ENCODE assay signal across 22 cellular contexts in genomic region chr9:137231313-137232039, GRCh38. TPM values are rescaled to one million over a fixed set of nuclear protein-coding genes. Genes with fewer than 3 reads are reported as not detected.
DNase-seq lines count a peak whose midpoint lies in the region; ATAC-seq, FAIRE-seq and TF ChIP-seq lines count a peak whose summit lies in the region.
"Had no signal": no experiment of that assay in that cellular context is flagged by ENCODE, and none has a peak within 500 bp of the region (broad histone marks: within the 10 kb centered on the region; RNA-seq: fewer than 3 reads in every experiment).

No MANE protein-coding gene starts in this region.

- H3K9ac ChIP-seq in HepG2 (ENCODE audit: insufficient read depth, low read depth, low read length) (no peak overlapping the region), MM.1S (ENCODE audit: low read length) (no peak overlapping the region)

- H3K4me2 ChIP-seq in HepG2 (ENCODE audit: low read depth, low read length) (no peak overlapping the region), hepatocyte (no peak overlapping the region), MM.1S (ENCODE audit: low read depth, low read length) (no peak overlapping the region)
- H3K4me2 ChIP-seq: A549 had no signal

- TF ChIP-seq RAD21 in HepG2 (CRISPR knock-in tag; IDR thresholded peaks at IDR 0.05), result no peak

- no peaks in the 10 kb centered on the region for H3K9me2 ChIP-seq in hepatocyte (replicated peaks; ENCODE audit: insufficient read depth)
- no peaks in the 10 kb centered on the region for H3K9me2 ChIP-seq in MM.1S (replicated peaks; ENCODE audit: insufficient read depth, low read length)

- H3K27ac ChIP-seq in HepG2 (ENCODE audit: extremely low read length, insufficient read depth, low read length) (peak overlapping the region; percentile 75), right lobe of liver (no peak overlapping the region), hepatocyte (peak overlapping the region; percentile 87), MM.1S (ENCODE audit: low read length) (no peak overlapping the region)

- H2AFZ ChIP-seq in HepG2 (ENCODE audit: low read length) (no peak overlapping the region), hepatocyte (no peak overlapping the region), MM.1S (ENCODE audit: low read length) (no peak overlapping the region)

- no peak for DNase-seq in HepG2 (ENCODE audit: low spot score)
- DNase-seq in right lobe of liver, result no peak
- DNase-seq in hepatocyte (ENCODE audit: low spot score), result no peak
- DNase-seq in MM.1S, result no peak
- no peak for DNase-seq in NCI-H1436 treated with DMSO at 0.1 percent for 48 hours (lab: John Stamatoyannopoulos, UW)
- no peak for DNase-seq in NCI-H226
- DNase-seq: AML-193; CD4-positive, CD25-positive, alpha-beta regulatory T cell; CD8-positive, alpha-beta memory T cell; COR-L47; DMS 273 treated with DMSO at 0.1 percent for 48 hours; DMS53; DND-41; EL; GOT3; H9; KBM-7 had no signal

- CTCF ChIA-PET in HepG2 (lab: Yijun Ruan, JAX; ENCODE audit: low intra/inter-chr PET ratio, low total read pairs), result no interaction called here

- intact Hi-C loops in HepG2 (cut with micrococcal nuclease; ENCODE audit: unreplicated experiment) (no loop called here), right lobe of liver (cut with DNase I) (loop anchor here (5.0 to 10.0 kb wide), 4 partner anchors 47 to 114 kb away; partner anchors contain the start of genes ANAPC2 (in 1 of the 2) and SSNA1 (in 1 of the 2))

- no peaks in the 10 kb centered on the region for H3K36me3 ChIP-seq in HepG2 (replicated peaks in 1 of 2; ENCODE audit: control insufficient read depth in 1 of 2, insufficient read depth in 2 of 2, low read length in 2 of 2)
- H3K36me3 ChIP-seq in right lobe of liver, result no peaks in the 10 kb centered on the region
- H3K36me3 ChIP-seq in hepatocyte (replicated peaks; ENCODE audit: insufficient read depth, low read depth), result no peaks in the 10 kb centered on the region
- H3K36me3 ChIP-seq in MM.1S (replicated peaks; ENCODE audit: insufficient read depth, low read length), result no peaks in the 10 kb centered on the region

- WGBS in HepG2 (ENCODE audit: low lambda C conversion rate), result 95% methylated on average over 12 of the region's 24 CpGs
- 63% methylated on average over 3 of the region's 24 CpGs for WGBS in right lobe of liver (ENCODE audit: insufficient coverage, low coverage, low lambda C conversion rate, missing lambda C conversion rate)
- WGBS in hepatocyte (ENCODE audit: low lambda C conversion rate, missing lambda C conversion rate), result 93% methylated on average over 23 of the region's 24 CpGs

- POLR2A ChIA-PET in HepG2 (lab: Yijun Ruan, JAX), result interaction anchor here (2.3 to 2.7 kb wide), 2 partner anchors 9 to 31 kb away, joined by 12 to 16 read pairs; partner anchors contain the start of genes TPRN and TUBB4B

- no peaks in the 10 kb centered on the region for H3F3A ChIP-seq in MM.1S (ENCODE audit: insufficient read depth, low read length)

- H3K27me3 ChIP-seq in HepG2 (ENCODE audit: control insufficient read depth in 1 of 2, insufficient read depth in 2 of 2, low read length in 2 of 2) (no peaks in the 10 kb centered on the region), right lobe of liver (no peaks in the 10 kb centered on the region), hepatocyte (no peaks in the 10 kb centered on the region), MM.1S (replicated peaks; ENCODE audit: insufficient read depth, low read length) (peaks cover 77% of the 10 kb centered on the region)

- TF ChIP-seq POLR2A in HepG2 (IDR thresholded peaks at IDR 0.05; ENCODE audit: insufficient read depth in 1 of 2, low read depth in 2 of 2, low read length in 2 of 2) (no peak), right lobe of liver (IDR thresholded peaks at IDR 0.05) (no peak), Raji (IDR thresholded peaks at IDR 0.05; ENCODE audit: insufficient read depth, low read depth, low read length) (0 out of 2 replicates have a peak, but pooled peaks have one; percentile 16)

- no peak for TF ChIP-seq EP300 in HepG2 (IDR thresholded peaks at IDR 0.05; ENCODE audit: low read depth in 2 of 2, low read length in 2 of 2)
- TF ChIP-seq EP300 in HepG2 (CRISPR knock-in tag; IDR thresholded peaks at IDR 0.05; ENCODE audit: borderline replicate concordance), result no peak

- no TSS peak for BruUV-seq in HepG2 (replicated peaks; lab: Mats Ljungman, UMichigan)

- H3K79me2 ChIP-seq in HepG2 (ENCODE audit: insufficient read depth, low read length) (peaks cover 4% of the 10 kb centered on the region), hepatocyte (no peaks in the 10 kb centered on the region), MM.1S (ENCODE audit: low read length) (no peaks in the 10 kb centered on the region)

- H4K20me1 ChIP-seq in HepG2 (ENCODE audit: insufficient read depth, low read length), result no peaks in the 10 kb centered on the region
- no peaks in the 10 kb centered on the region for H4K20me1 ChIP-seq in hepatocyte (ENCODE audit: insufficient read depth, poor library complexity, severe bottlenecking)
- no peaks in the 10 kb centered on the region for H4K20me1 ChIP-seq in MM.1S (ENCODE audit: insufficient read depth, low read length)

- in situ Hi-C loops in HepG2 (cut with HindIII; ENCODE audit: extremely low pct_ligation_motif_present, low pct_unique_long_range_greater_than_20kb), result no loop called here

- H3K4me1 ChIP-seq in HepG2 (ENCODE audit: insufficient read depth, low read length) (peaks cover 65% of the 10 kb centered on the region), right lobe of liver (peaks cover 0 to 3% (median 0%) of the 10 kb centered on the region in 4 donors), hepatocyte (ENCODE audit: insufficient read depth) (peaks cover 47% of the 10 kb centered on the region), MM.1S (ENCODE audit: low read length) (0 out of 2 replicates have a peak, but pooled peaks cover 5% of the 10 kb centered on the region)

- FAIRE-seq in HepG2 (lab: Jason Lieb, UNC), result no peak
- FAIRE-seq: A549, GM12878 had no signal

- H3K9me3 ChIP-seq in HepG2 (ENCODE audit: low read length) (no peaks in the 10 kb centered on the region), right lobe of liver (no peaks in the 10 kb centered on the region), hepatocyte (ENCODE audit: low read depth) (no peaks in the 10 kb centered on the region), MM.1S (replicated peaks; ENCODE audit: insufficient read depth, low read length) (no peaks in the 10 kb centered on the region)
- H3K9me3 ChIP-seq: A549 had no signal

- no peak overlapping the region for H3K4me3 ChIP-seq in HepG2 (replicated peaks in 1 of 3; ENCODE audit: insufficient read depth in 1 of 3, low read depth in 2 of 3, low read length in 3 of 3)
- H3K4me3 ChIP-seq in right lobe of liver, result no peak overlapping the region
- H3K4me3 ChIP-seq in hepatocyte, result no peak overlapping the region
- no peak overlapping the region for H3K4me3 ChIP-seq in MM.1S (ENCODE audit: low read length)
- H3K4me3 ChIP-seq: A549, GM12878 had no signal

- ATAC-seq in HepG2 (no peak), right lobe of liver (no peak)
- ATAC-seq: A549, GM12878 had no signal

- TF ChIP-seq CTCF in HepG2 (CRISPR knock-in tag; IDR thresholded peaks at IDR 0.05), result no peak
- TF ChIP-seq CTCF in right lobe of liver (IDR thresholded peaks at IDR 0.05), result no peak
- no peak for TF ChIP-seq CTCF in hepatocyte (IDR thresholded peaks at IDR 0.05; ENCODE audit: poor library complexity)
- TF ChIP-seq CTCF in MM.1S (IDR thresholded peaks at IDR 0.05; ENCODE audit: low read length), result no peak

RNA-seq across cellular contexts. Expression of gene SLC34A3, which starts 0.8 kb away (rescaled TPM):
- 0.38 and 1.0 TPM in 2 replicates for total RNA-seq in HepG2 (2016; rRNA removed; fragmentation: Illumina TruSeq; extraction: Trizol)
- 0.97 and 1.3 TPM in 2 replicates for total RNA-seq in HepG2 (2016; cell fraction: cytosol; rRNA removed; fragmentation: Illumina TruSeq; extraction: Trizol; ENCODE audit: low read depth)
- 0.51 and 0.97 TPM in 2 replicates for total RNA-seq in HepG2 (2016; cell fraction: insoluble cytoplasmic fraction; rRNA removed; fragmentation: Illumina TruSeq; extraction: Trizol)
- 0.74 and 0.76 TPM in 2 replicates for total RNA-seq in HepG2 (2016; cell fraction: membrane; rRNA removed; fragmentation: Illumina TruSeq; extraction: Trizol)
- total RNA-seq in HepG2 (2016; cell fraction: nucleus; rRNA removed; fragmentation: Illumina TruSeq; extraction: Trizol), result 0.60 and 0.81 TPM in 2 replicates
- polyA plus RNA-seq in HepG2 (2011; rRNA removed), result 0.07 and 0.20 TPM in 2 replicates
- 0.09 and 0.16 TPM in 2 replicates for polyA plus RNA-seq in HepG2 (2011; cell fraction: cytosol; rRNA removed)
- polyA plus RNA-seq in HepG2 (2011; cell fraction: nucleus; rRNA removed), result 0.33 and 0.50 TPM in 2 replicates
- polyA plus RNA-seq in HepG2 (2012), result 0.21 and 0.60 TPM in 2 replicates
- polyA plus RNA-seq in HepG2 (2016; cell fraction: cytosol; fragmentation: Illumina TruSeq; extraction: Trizol; ENCODE audit: low read depth), result 0.59 and 0.93 TPM in 2 replicates
- 0.58 and 0.62 TPM in 2 replicates for polyA plus RNA-seq in HepG2 (2016; cell fraction: insoluble cytoplasmic fraction; fragmentation: Illumina TruSeq; extraction: Trizol; ENCODE audit: low read depth)
- polyA plus RNA-seq in HepG2 (2016; cell fraction: membrane; fragmentation: Illumina TruSeq; extraction: Trizol; ENCODE audit: low read depth), result 0.52 and 0.70 TPM in 2 replicates
- polyA plus RNA-seq in HepG2 (2016; cell fraction: nucleus; fragmentation: Illumina TruSeq; extraction: Trizol; ENCODE audit: insufficient read depth, low read depth), result 1.2 and 1.8 TPM in 2 replicates
- polyA minus RNA-seq in HepG2 (2011; rRNA and poly(A)+ RNA removed; ENCODE audit: low replicate concordance), result 0.12 and 0.20 TPM in 2 replicates
- polyA minus RNA-seq in HepG2 (2011; cell fraction: cytosol; rRNA and poly(A)+ RNA removed), result not detected in 2 replicates
- polyA minus RNA-seq in HepG2 (2011; cell fraction: nucleus; rRNA and poly(A)+ RNA removed), result not detected in 2 replicates
- not detected for total RNA-seq in right lobe of liver
- total RNA-seq in hepatocyte, result 1.8 and 2.7 TPM in 2 replicates
- 2.1 and 4.7 TPM in 2 replicates for polyA plus RNA-seq in hepatocyte
- total RNA-seq: CD4-positive, CD25-positive, alpha-beta regulatory T cell; CD8-positive, alpha-beta memory T cell; G401; GM12878; H9 had no signal
- polyA plus RNA-seq: BJ; CD4-positive, CD25-positive, alpha-beta regulatory T cell; CD8-positive, alpha-beta memory T cell; GM12878 had no signal

RNA-seq across cellular contexts. Expression of gene RNF224, which starts 4.2 kb away (rescaled TPM):
- total RNA-seq in HepG2 (2016; rRNA removed; fragmentation: Illumina TruSeq; extraction: Trizol) (0.09 and 0.10 TPM in 2 replicates), right lobe of liver (not detected), hepatocyte (0.68 and 1.4 TPM in 2 replicates)
- not detected in 2 replicates for total RNA-seq in HepG2 (2016; cell fraction: cytosol; rRNA removed; fragmentation: Illumina TruSeq; extraction: Trizol; ENCODE audit: low read depth)
- total RNA-seq in HepG2 (2016; cell fraction: insoluble cytoplasmic fraction; rRNA removed; fragmentation: Illumina TruSeq; extraction: Trizol), result not detected in 2 replicates
- 0.12 TPM in 1 of 2 replicates, not detected in the other for total RNA-seq in HepG2 (2016; cell fraction: membrane; rRNA removed; fragmentation: Illumina TruSeq; extraction: Trizol)
- total RNA-seq in HepG2 (2016; cell fraction: nucleus; rRNA removed; fragmentation: Illumina TruSeq; extraction: Trizol), result not detected in 2 replicates
- polyA plus RNA-seq in HepG2 (2011; rRNA removed) (not detected in 2 replicates), hepatocyte (0.88 and 1.1 TPM in 2 replicates)
- 0.03 and 0.04 TPM in 2 replicates for polyA plus RNA-seq in HepG2 (2011; cell fraction: cytosol; rRNA removed)
- 0.07 and 0.11 TPM in 2 replicates for polyA plus RNA-seq in HepG2 (2011; cell fraction: nucleus; rRNA removed)
- 0.33 and 0.51 TPM in 2 replicates for polyA plus RNA-seq in HepG2 (2012)
- not detected in 2 replicates for polyA plus RNA-seq in HepG2 (2016; cell fraction: cytosol; fragmentation: Illumina TruSeq; extraction: Trizol; ENCODE audit: low read depth)
- 0.25 TPM in 1 of 2 replicates, not detected in the other for polyA plus RNA-seq in HepG2 (2016; cell fraction: insoluble cytoplasmic fraction; fragmentation: Illumina TruSeq; extraction: Trizol; ENCODE audit: low read depth)
- polyA plus RNA-seq in HepG2 (2016; cell fraction: membrane; fragmentation: Illumina TruSeq; extraction: Trizol; ENCODE audit: low read depth), result not detected in 2 replicates
- polyA plus RNA-seq in HepG2 (2016; cell fraction: nucleus; fragmentation: Illumina TruSeq; extraction: Trizol; ENCODE audit: insufficient read depth, low read depth), result 0.25 TPM in 1 of 2 replicates, not detected in the other
- 0.10 and 0.44 TPM in 2 replicates for polyA minus RNA-seq in HepG2 (2011; rRNA and poly(A)+ RNA removed; ENCODE audit: low replicate concordance)
- not detected in 2 replicates for polyA minus RNA-seq in HepG2 (2011; cell fraction: cytosol; rRNA and poly(A)+ RNA removed)
- polyA minus RNA-seq in HepG2 (2011; cell fraction: nucleus; rRNA and poly(A)+ RNA removed), result 0.26 TPM in 1 of 2 replicates, not detected in the other
- total RNA-seq: CD4-positive, CD25-positive, alpha-beta regulatory T cell; CD8-positive, alpha-beta memory T cell; G401; GM12878 had no signal
- polyA plus RNA-seq: BJ; CD4-positive, CD25-positive, alpha-beta regulatory T cell; CD8-positive, alpha-beta memory T cell; GM12878 had no signal

RNA-seq across cellular contexts. Expression of gene CYSRT1, which starts 6.5 kb away (rescaled TPM):
- total RNA-seq in HepG2 (2016; rRNA removed; fragmentation: Illumina TruSeq; extraction: Trizol), result 2.1 and 3.4 TPM in 2 replicates
- total RNA-seq in HepG2 (2016; cell fraction: cytosol; rRNA removed; fragmentation: Illumina TruSeq; extraction: Trizol; ENCODE audit: low read depth), result 1.8 and 1.9 TPM in 2 replicates
- 2.7 and 3.3 TPM in 2 replicates for total RNA-seq in HepG2 (2016; cell fraction: insoluble cytoplasmic fraction; rRNA removed; fragmentation: Illumina TruSeq; extraction: Trizol)
- 1.3 and 1.4 TPM in 2 replicates for total RNA-seq in HepG2 (2016; cell fraction: membrane; rRNA removed; fragmentation: Illumina TruSeq; extraction: Trizol)
- 1.1 and 1.2 TPM in 2 replicates for total RNA-seq in HepG2 (2016; cell fraction: nucleus; rRNA removed; fragmentation: Illumina TruSeq; extraction: Trizol)
- polyA plus RNA-seq in HepG2 (2011; rRNA removed), result 1.5 and 1.7 TPM in 2 replicates
- 0.82 and 1.8 TPM in 2 replicates for polyA plus RNA-seq in HepG2 (2011; cell fraction: cytosol; rRNA removed)
- 0.95 and 1.2 TPM in 2 replicates for polyA plus RNA-seq in HepG2 (2011; cell fraction: nucleus; rRNA removed)
- polyA plus RNA-seq in HepG2 (2012), result 0.80 and 1.1 TPM in 2 replicates
- 1.2 and 1.3 TPM in 2 replicates for polyA plus RNA-seq in HepG2 (2016; cell fraction: cytosol; fragmentation: Illumina TruSeq; extraction: Trizol; ENCODE audit: low read depth)
- polyA plus RNA-seq in HepG2 (2016; cell fraction: insoluble cytoplasmic fraction; fragmentation: Illumina TruSeq; extraction: Trizol; ENCODE audit: low read depth), result 3.0 and 3.6 TPM in 2 replicates
- polyA plus RNA-seq in HepG2 (2016; cell fraction: membrane; fragmentation: Illumina TruSeq; extraction: Trizol; ENCODE audit: low read depth), result 1.1 and 1.3 TPM in 2 replicates
- polyA plus RNA-seq in HepG2 (2016; cell fraction: nucleus; fragmentation: Illumina TruSeq; extraction: Trizol; ENCODE audit: insufficient read depth, low read depth), result 1.2 and 2.1 TPM in 2 replicates
- polyA minus RNA-seq in HepG2 (2011; rRNA and poly(A)+ RNA removed; ENCODE audit: low replicate concordance), result 2.1 and 2.5 TPM in 2 replicates
- 0.49 and 0.97 TPM in 2 replicates for polyA minus RNA-seq in HepG2 (2011; cell fraction: cytosol; rRNA and poly(A)+ RNA removed)
- 0.52 and 0.87 TPM in 2 replicates for polyA minus RNA-seq in HepG2 (2011; cell fraction: nucleus; rRNA and poly(A)+ RNA removed)
- total RNA-seq in right lobe of liver, result 1 to 10 TPM in 1 of 6 experiments, under 1 TPM in 4, not detected in 1; 0.20 to 1.2 (median 0.31) TPM
- 1.4 and 2.4 TPM in 2 replicates for total RNA-seq in hepatocyte
- polyA plus RNA-seq in hepatocyte, result 2.1 and 4.3 TPM in 2 replicates
- total RNA-seq: CD4-positive, CD25-positive, alpha-beta regulatory T cell had no signal
- polyA plus RNA-seq: CD4-positive, CD25-positive, alpha-beta regulatory T cell had no signal

RNA-seq across cellular contexts. Expression of gene RNF208, which starts 9.4 kb away (rescaled TPM):
- total RNA-seq in HepG2 (2016; rRNA removed; fragmentation: Illumina TruSeq; extraction: Trizol) (1.8 and 2.1 TPM in 2 replicates), right lobe of liver (10 to 100 TPM in 1 of 6 experiments, 1 to 10 TPM in 5; 3.5 to 12.2 (median 4.5) TPM), hepatocyte (1.6 and 2.3 TPM in 2 replicates)
- 1.2 and 1.4 TPM in 2 replicates for total RNA-seq in HepG2 (2016; cell fraction: cytosol; rRNA removed; fragmentation: Illumina TruSeq; extraction: Trizol; ENCODE audit: low read depth)
- total RNA-seq in HepG2 (2016; cell fraction: insoluble cytoplasmic fraction; rRNA removed; fragmentation: Illumina TruSeq; extraction: Trizol), result 1.2 and 2.1 TPM in 2 replicates
- total RNA-seq in HepG2 (2016; cell fraction: membrane; rRNA removed; fragmentation: Illumina TruSeq; extraction: Trizol), result 3.7 and 4.2 TPM in 2 replicates
- total RNA-seq in HepG2 (2016; cell fraction: nucleus; rRNA removed; fragmentation: Illumina TruSeq; extraction: Trizol), result 0.99 and 1.3 TPM in 2 replicates
- polyA plus RNA-seq in HepG2 (2011; rRNA removed) (1.6 and 2.0 TPM in 2 replicates), hepatocyte (3.3 and 6.6 TPM in 2 replicates)
- 0.99 and 1.4 TPM in 2 replicates for polyA plus RNA-seq in HepG2 (2011; cell fraction: cytosol; rRNA removed)
- polyA plus RNA-seq in HepG2 (2011; cell fraction: nucleus; rRNA removed), result 14.1 and 17.8 TPM in 2 replicates
- 9.0 and 16.1 TPM in 2 replicates for polyA plus RNA-seq in HepG2 (2012)
- polyA plus RNA-seq in HepG2 (2016; cell fraction: cytosol; fragmentation: Illumina TruSeq; extraction: Trizol; ENCODE audit: low read depth), result 28.1 and 30.5 TPM in 2 replicates
- polyA plus RNA-seq in HepG2 (2016; cell fraction: insoluble cytoplasmic fraction; fragmentation: Illumina TruSeq; extraction: Trizol; ENCODE audit: low read depth), result 15.2 and 22.0 TPM in 2 replicates
- polyA plus RNA-seq in HepG2 (2016; cell fraction: membrane; fragmentation: Illumina TruSeq; extraction: Trizol; ENCODE audit: low read depth), result 36.0 and 38.6 TPM in 2 replicates
- 23.4 and 23.9 TPM in 2 replicates for polyA plus RNA-seq in HepG2 (2016; cell fraction: nucleus; fragmentation: Illumina TruSeq; extraction: Trizol; ENCODE audit: insufficient read depth, low read depth)
- polyA minus RNA-seq in HepG2 (2011; rRNA and poly(A)+ RNA removed; ENCODE audit: low replicate concordance), result 4.1 TPM in 1 of 2 replicates, not detected in the other
- polyA minus RNA-seq in HepG2 (2011; cell fraction: cytosol; rRNA and poly(A)+ RNA removed), result 3.5 and 4.5 TPM in 2 replicates
- 0.62 and 0.77 TPM in 2 replicates for polyA minus RNA-seq in HepG2 (2011; cell fraction: nucleus; rRNA and poly(A)+ RNA removed)
- total RNA-seq: G401 had no signal
- polyA plus RNA-seq: CD4-positive, CD25-positive, alpha-beta regulatory T cell; CD8-positive, alpha-beta memory T cell had no signal

RNA-seq across cellular contexts. Expression of gene TUBB4B, which starts 9.6 kb away (rescaled TPM):
- total RNA-seq in HepG2 (2016; rRNA removed; fragmentation: Illumina TruSeq; extraction: Trizol) (412 and 481 TPM in 2 replicates), right lobe of liver (100 to 1,000 TPM in 5 of 6 experiments, 10 to 100 TPM in 1; 88.4 to 274 (median 124) TPM), hepatocyte (309 and 313 TPM in 2 replicates)
- 96.3 and 106 TPM in 2 replicates for total RNA-seq in HepG2 (2016; cell fraction: cytosol; rRNA removed; fragmentation: Illumina TruSeq; extraction: Trizol; ENCODE audit: low read depth)
- total RNA-seq in HepG2 (2016; cell fraction: insoluble cytoplasmic fraction; rRNA removed; fragmentation: Illumina TruSeq; extraction: Trizol), result 424 and 467 TPM in 2 replicates
- 128 TPM in 2 replicates for total RNA-seq in HepG2 (2016; cell fraction: membrane; rRNA removed; fragmentation: Illumina TruSeq; extraction: Trizol)
- 195 and 203 TPM in 2 replicates for total RNA-seq in HepG2 (2016; cell fraction: nucleus; rRNA removed; fragmentation: Illumina TruSeq; extraction: Trizol)
- polyA plus RNA-seq in HepG2 (2011; rRNA removed) (182 and 243 TPM in 2 replicates), hepatocyte (388 and 446 TPM in 2 replicates)
- polyA plus RNA-seq in HepG2 (2011; cell fraction: cytosol; rRNA removed), result 251 and 293 TPM in 2 replicates
- polyA plus RNA-seq in HepG2 (2011; cell fraction: nucleus; rRNA removed), result 210 and 235 TPM in 2 replicates
- polyA plus RNA-seq in HepG2 (2012), result 190 and 205 TPM in 2 replicates
- 115 and 121 TPM in 2 replicates for polyA plus RNA-seq in HepG2 (2016; cell fraction: cytosol; fragmentation: Illumina TruSeq; extraction: Trizol; ENCODE audit: low read depth)
- 587 and 625 TPM in 2 replicates for polyA plus RNA-seq in HepG2 (2016; cell fraction: insoluble cytoplasmic fraction; fragmentation: Illumina TruSeq; extraction: Trizol; ENCODE audit: low read depth)
- 115 and 122 TPM in 2 replicates for polyA plus RNA-seq in HepG2 (2016; cell fraction: membrane; fragmentation: Illumina TruSeq; extraction: Trizol; ENCODE audit: low read depth)
- 355 and 369 TPM in 2 replicates for polyA plus RNA-seq in HepG2 (2016; cell fraction: nucleus; fragmentation: Illumina TruSeq; extraction: Trizol; ENCODE audit: insufficient read depth, low read depth)
- polyA minus RNA-seq in HepG2 (2011; rRNA and poly(A)+ RNA removed; ENCODE audit: low replicate concordance), result 270 and 721 TPM in 2 replicates
- polyA minus RNA-seq in HepG2 (2011; cell fraction: cytosol; rRNA and poly(A)+ RNA removed), result 140 and 144 TPM in 2 replicates
- 74.6 and 75.6 TPM in 2 replicates for polyA minus RNA-seq in HepG2 (2011; cell fraction: nucleus; rRNA and poly(A)+ RNA removed)

Comparison
In these comparisons a context has a peak if more than half of its experiments do, and no peak if none do; other contexts are left out.
1. H3K27ac ChIP-seq: peak in HepG2 (single experiment) and hepatocyte (single experiment); none in right lobe of liver (0 of 3) and MM.1S (single experiment).